Comparison of ENCODE assay signal across 8 cellular contexts in genomic region chr7:75156913-75157399, GRCh38.
DNase-seq lines count a peak whose midpoint lies in the region; ATAC-seq and TF ChIP-seq lines count a peak whose summit lies in the region.
"Not testable (repeated sequence)": the region's sequence is repeated elsewhere in the genome, so short reads cannot be mapped to it uniquely, and the experiment has no call there.

No MANE protein-coding gene starts in this region.

- TF ChIP-seq CTCF in Calu3 (IDR thresholded peaks at IDR 0.05; ENCODE audit: unreplicated experiment); osteocyte (IDR thresholded peaks at IDR 0.05): not testable (repeated sequence)

- DNase-seq in Calu3, result peak; percentile 89
- peak; percentile 75 for DNase-seq in activated CD4-positive, CD25-positive, alpha-beta regulatory T cell treated with anti-CD3 and anti-CD28 coated beads, Interleukin-2, amount 50 U/mL, for 16 hours (ENCODE audit: low read depth, low spot score)
- DNase-seq in activated naive CD4-positive, alpha-beta T cell treated with anti-CD3 and anti-CD28 coated beads, Interleukin-2, amount 50 U/mL, for 72 hours (ENCODE audit: low spot score in 2 of 2), result peak; percentile 93 to 96
- peak; percentile 98 for DNase-seq in Right ventricle myocardium superior
- DNase-seq in osteocyte (ENCODE audit: extremely low spot score, unreplicated experiment), result peak; percentile 94
- peak; percentile 82 to 89 for DNase-seq in stimulated activated CD8-positive, alpha-beta memory T cell treated with anti-CD3 and anti-CD28 coated beads, Interleukin-4, amount 100 ng/mL, for 1 hour (ENCODE audit: low read depth in 2 of 2, low spot score in 1 of 2)

- intact Hi-C loops in Calu3 (cut with micrococcal nuclease; ENCODE audit: unreplicated experiment); Right ventricle myocardium superior (cut with DNase I): not testable (repeated sequence)

- H3K27me3 Mint-ChIP-seq in Calu3 (ENCODE audit: unreplicated experiment); osteocyte (ENCODE audit: unreplicated experiment): not testable (repeated sequence)

- not testable (repeated sequence) for H3K4me1 Mint-ChIP-seq in Calu3 (ENCODE audit: low read depth, unreplicated experiment); osteocyte (ENCODE audit: unreplicated experiment)

- H3K9me3 Mint-ChIP-seq in Calu3 (ENCODE audit: low read depth, unreplicated experiment); activated naive CD4-positive, alpha-beta T cell treated with anti-CD3 and anti-CD28 coated beads, Interleukin-2, amount 50 U/mL, for 72 hours; osteocyte (ENCODE audit: unreplicated experiment): not testable (repeated sequence)

- not testable (repeated sequence) for H3K27ac Mint-ChIP-seq in Calu3 (ENCODE audit: unreplicated experiment); activated naive CD4-positive, alpha-beta T cell treated with anti-CD3 and anti-CD28 coated beads, Interleukin-2, amount 50 U/mL, for 72 hours; osteocyte (ENCODE audit: unreplicated experiment)

- BruUV-seq in Calu3 (replicated peaks; lab: Mats Ljungman, UMichigan), result not testable (repeated sequence)

- ATAC-seq in GM21529 (IDR thresholded peaks at IDR 0.05; ENCODE audit: unreplicated experiment), result peak; percentile 84
- peak; percentile 90 for ATAC-seq in HG03280 (IDR thresholded peaks at IDR 0.05; ENCODE audit: unreplicated experiment)
- ATAC-seq in activated naive CD4-positive, alpha-beta T cell treated with anti-CD3 and anti-CD28 coated beads, Interleukin-2, amount 50 U/mL, for 72 hours, result peak; percentile 89 to 95
- peak; percentile 98 for ATAC-seq in Right ventricle myocardium superior (ENCODE audit: poor library complexity)

- CTCF ChIA-PET in Calu3 (lab: Charles Lee), result not testable (repeated sequence)

- H3K36me3 Mint-ChIP-seq in Calu3 (ENCODE audit: insufficient read depth, unreplicated experiment); activated naive CD4-positive, alpha-beta T cell treated with anti-CD3 and anti-CD28 coated beads, Interleukin-2, amount 50 U/mL, for 72 hours; osteocyte (ENCODE audit: unreplicated experiment): not testable (repeated sequence)

- H3K4me3 Mint-ChIP-seq in Calu3 (ENCODE audit: low read depth, unreplicated experiment), result peak overlapping the region; percentile 34
- not testable (repeated sequence) for H3K4me3 Mint-ChIP-seq in osteocyte (ENCODE audit: unreplicated experiment)

Comparison
In these comparisons a context has a peak if more than half of its experiments do, and no peak if none do; other contexts are left out.
1. Peak in every context shown above with its lines: DNase-seq and ATAC-seq.